In the genomic region with DNA sequence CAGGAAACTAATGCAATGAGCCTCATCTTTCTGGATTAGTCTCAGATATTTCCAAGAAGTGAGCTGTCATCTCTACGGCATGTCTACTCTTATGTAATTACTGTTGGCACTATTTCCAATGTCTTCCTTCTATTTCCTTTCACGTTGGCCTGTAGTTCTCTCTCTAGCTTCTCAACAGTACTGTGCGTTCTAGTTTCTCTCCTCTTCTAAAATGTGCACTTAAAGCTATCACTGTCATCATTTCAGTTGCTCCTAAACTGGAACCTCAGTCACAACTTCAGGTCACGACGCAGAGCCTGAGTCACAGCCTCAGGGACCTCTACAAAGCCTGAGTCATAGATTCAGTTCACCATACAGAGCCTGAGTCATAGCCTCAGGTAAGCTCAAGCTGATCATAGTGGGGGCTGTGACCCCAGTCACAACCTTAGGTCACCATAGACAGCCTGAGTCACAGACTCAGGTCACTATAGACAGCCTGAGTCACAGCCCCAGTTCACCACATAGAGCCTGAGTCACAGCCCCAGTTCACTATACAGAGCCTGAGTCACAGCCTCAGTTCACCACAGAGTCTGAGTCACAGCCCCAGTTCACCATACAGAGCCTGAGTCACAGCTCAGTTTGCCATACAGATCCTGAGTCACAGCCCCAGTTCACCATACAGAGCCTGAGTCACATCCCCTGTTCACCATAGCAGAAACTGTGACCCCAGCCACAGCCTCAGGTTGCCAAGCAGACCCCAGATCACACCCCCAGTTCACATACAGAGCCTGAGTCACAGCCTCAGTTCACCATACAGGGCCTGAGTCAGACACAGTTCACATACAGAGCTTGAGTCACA, we compare ENCODE assay signal across 1 cellular context.
TF ChIP-seq lines count a peak whose summit lies in the region.

No MANE protein-coding gene starts in this region.

TF ChIP-seq in GM12878, 131 proteins besides CTCF, POLR2A, EP300 and RAD21 (continued from another document):
- TF ChIP-seq BCLAF1 (IDR thresholded peaks at IDR 0.05): no peak
- no peak for TF ChIP-seq POLR2AphosphoS2 (IDR thresholded peaks at IDR 0.05; ENCODE audit: low read depth, low read length)
- TF ChIP-seq, protein P1, sequence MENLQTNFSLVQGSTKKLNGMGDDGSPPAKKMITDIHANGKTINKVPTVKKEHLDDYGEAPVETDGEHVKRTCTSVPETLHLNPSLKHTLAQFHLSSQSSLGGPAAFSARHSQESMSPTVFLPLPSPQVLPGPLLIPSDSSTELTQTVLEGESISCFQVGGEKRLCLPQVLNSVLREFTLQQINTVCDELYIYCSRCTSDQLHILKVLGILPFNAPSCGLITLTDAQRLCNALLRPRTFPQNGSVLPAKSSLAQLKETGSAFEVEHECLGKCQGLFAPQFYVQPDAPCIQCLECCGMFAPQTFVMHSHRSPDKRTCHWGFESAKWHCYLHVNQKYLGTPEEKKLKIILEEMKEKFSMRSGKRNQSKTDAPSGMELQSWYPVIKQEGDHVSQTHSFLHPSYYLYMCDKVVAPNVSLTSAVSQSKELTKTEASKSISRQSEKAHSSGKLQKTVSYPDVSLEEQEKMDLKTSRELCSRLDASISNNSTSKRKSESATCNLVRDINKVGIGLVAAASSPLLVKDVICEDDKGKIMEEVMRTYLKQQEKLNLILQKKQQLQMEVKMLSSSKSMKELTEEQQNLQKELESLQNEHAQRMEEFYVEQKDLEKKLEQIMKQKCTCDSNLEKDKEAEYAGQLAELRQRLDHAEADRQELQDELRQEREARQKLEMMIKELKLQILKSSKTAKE (IDR thresholded peaks at IDR 0.05; ENCODE audit: low read depth, poor library complexity, severe bottlenecking): no peak
- no peak for TF ChIP-seq ZNF217 (IDR thresholded peaks at IDR 0.05)
- no peak for TF ChIP-seq NR2F1 (conservative IDR thresholded peaks at IDR 0.05)
- no peak for TF ChIP-seq CREB1 (IDR thresholded peaks at IDR 0.05; ENCODE audit: low read depth)
- no peak for TF ChIP-seq HSF1 (IDR thresholded peaks at IDR 0.05; ENCODE audit: low read depth, low read length)
- no peak for TF ChIP-seq CHD4 (IDR thresholded peaks at IDR 0.05)
- TF ChIP-seq KAT2A (conservative IDR thresholded peaks at IDR 0.05; ENCODE audit: control insufficient read depth, low read depth, low read length): no peak
- TF ChIP-seq BCL11A (IDR thresholded peaks at IDR 0.05; ENCODE audit: low read depth, low read length): no peak
- TF ChIP-seq TCF7 (IDR thresholded peaks at IDR 0.05; ENCODE audit: borderline replicate concordance): no peak
- TF ChIP-seq ZNF274 (IDR thresholded peaks at IDR 0.05; ENCODE audit: insufficient read depth, insufficient read length): no peak
- TF ChIP-seq NFIC (IDR thresholded peaks at IDR 0.05; ENCODE audit: low read depth, low read length): peak; percentile 61
- no peak for TF ChIP-seq NR2C2 (IDR thresholded peaks at IDR 0.05; ENCODE audit: borderline replicate concordance, control insufficient read depth, insufficient read length, low read depth)
- no peak for TF ChIP-seq DPF2 (IDR thresholded peaks at IDR 0.05)
TF ChIP-seq in GM12878: peak in this region for 4.
